23 cellular contexts compared by ENCODE assay signal in genomic region chr1:91450260-91450659, GRCh38. TPM values are rescaled to one million over a fixed set of nuclear protein-coding genes. Genes with fewer than 3 reads are reported as not detected.
DNase-seq lines count a peak whose midpoint lies in the region; TF ChIP-seq lines count a peak whose summit lies in the region.
"Had no signal": no experiment of that assay in that cellular context is flagged by ENCODE, and none has a peak within 500 bp of the region (broad histone marks: within the 10 kb centered on the region; RNA-seq: fewer than 3 reads in every experiment).

No MANE protein-coding gene starts in this region.

- no peaks in the 10 kb centered on the region for H3K27me3 ChIP-seq in adipocyte (replicated peaks; ENCODE audit: control insufficient read depth, insufficient read depth, low read length)
- H3K27me3 ChIP-seq: ascending aorta had no signal

- H3K36me3 ChIP-seq in HEK293 (ENCODE audit: control insufficient read depth in 2 of 2, insufficient read depth in 1 of 2, low read length in 2 of 2) (no peaks in the 10 kb centered on the region), adipocyte (ENCODE audit: control insufficient read depth, insufficient read depth, low read length, severe bottlenecking) (no peaks in the 10 kb centered on the region)
- H3K36me3 ChIP-seq: ascending aorta, thoracic aorta had no signal

- no peak overlapping the region for H3K9ac ChIP-seq in adipocyte (ENCODE audit: low read length)

- H3K4me1 ChIP-seq in HEK293 (ENCODE audit: control insufficient read depth, insufficient read depth, low read length), result 0 out of 2 replicates have a peak, but pooled peaks cover 7% of the 10 kb centered on the region
- H3K4me1 ChIP-seq in adipocyte (ENCODE audit: control insufficient read depth, insufficient read depth, low read length), result peaks cover 14% of the 10 kb centered on the region
- H3K4me1 ChIP-seq: ascending aorta, foreskin keratinocyte had no signal

- CTCF ChIA-PET in AG04449 (lab: Yijun Ruan, JAX) (no interaction called here), HEK293 (lab: Yijun Ruan, JAX) (interaction anchor here (0.9 to 1.1 kb wide), 2 partner anchors 168 to 284 kb away, joined by 3 to 4 read pairs; no protein-coding TSS in a partner anchor)

- no peak for TF ChIP-seq CTCF in AG04449 (IDR thresholded peaks at IDR 0.05; ENCODE audit: insufficient read depth, low read length, missing control alignments)
- no peak for TF ChIP-seq CTCF in HEK293 (tag by site-specific recombination; IDR thresholded peaks at IDR 0.05)
- TF ChIP-seq CTCF in fibroblast of villous mesenchyme (IDR thresholded peaks at IDR 0.05; ENCODE audit: insufficient read depth, low read depth, low read length), result no peak

- peak; percentile 5 for DNase-seq in AG04449 (ENCODE audit: low read depth, low spot score)
- peak; percentile 88 for DNase-seq in adipocyte (ENCODE audit: low read depth)
- peak; percentile 20 for DNase-seq in fibroblast of villous mesenchyme (ENCODE audit: low read depth)
- DNase-seq in NCI-H82 (lab: John Stamatoyannopoulos, UW), result no peak
- DNase-seq in NCI-H1930 (lab: John Stamatoyannopoulos, UW), result no peak
- no peak for DNase-seq in stimulated activated naive CD4-positive, alpha-beta T cell treated with Interleukin-2 at 50 U/mL for 16 hours (lab: John Stamatoyannopoulos, UW)
- no peak for DNase-seq in stimulated activated CD4-positive, alpha-beta T cell treated with anti-CD3 and anti-CD28 coated beads, Interleukin-1b, Interleukin-23, amount 100 ng/mL, for 48 hours
- DNase-seq: activated CD4-positive, alpha-beta memory T cell treated with anti-CD3 and anti-CD28 coated beads for 36 hours; activated CD8-positive, alpha-beta memory T cell treated with anti-CD3 and anti-CD28 coated beads, Interleukin-2, amount 50 U/mL, for 48 hours; caudate nucleus; foreskin keratinocyte; left colon; naive B cell; NCI-H1417 treated with DMSO at 0.1 percent for 48 hours; NCI-H2171; nucleus accumbens; SHP77 had no signal

- H3K9me3 ChIP-seq in HEK293 (ENCODE audit: control insufficient read depth, insufficient read depth, low read depth, low read length) (no peaks in the 10 kb centered on the region), adipocyte (ENCODE audit: control insufficient read depth, low read length) (no peaks in the 10 kb centered on the region)
- H3K9me3 ChIP-seq: ascending aorta, thoracic aorta had no signal

- H3K4me3 ChIP-seq in AG04449 (ENCODE audit: low read depth, low read length) (no peak overlapping the region), HEK293 (ENCODE audit: low read depth, low read length) (no peak overlapping the region), adipocyte (ENCODE audit: low read length) (no peak overlapping the region), fibroblast of villous mesenchyme (ENCODE audit: low read depth, low read length) (no peak overlapping the region)
- H3K4me3 ChIP-seq: ascending aorta, skin epidermis, thoracic aorta had no signal

- POLR2A ChIA-PET in AG04449 (lab: Yijun Ruan, JAX), result no interaction called here
- POLR2A ChIA-PET in HEK293 (lab: Yijun Ruan, JAX), result no interaction called here

- no peak overlapping the region for H3K27ac ChIP-seq in HEK293 (ENCODE audit: extremely low read depth, low read depth, low read length)
- H3K27ac ChIP-seq: ascending aorta, foreskin keratinocyte, skin epidermis, thoracic aorta had no signal

TF ChIP-seq in HEK293, 187 proteins besides CTCF, POLR2A, EP300 and RAD21:
- TF ChIP-seq ZSCAN5A (tag by site-specific recombination; IDR thresholded peaks at IDR 0.05) (no peak), SP3 (tag by site-specific recombination; IDR thresholded peaks at IDR 0.05) (no peak), ZNF639 (tag by site-specific recombination; IDR thresholded peaks at IDR 0.05) (no peak), PRDM6 (tag by site-specific recombination; IDR thresholded peaks at IDR 0.05) (peak; percentile 78), ZNF394 (tag by site-specific recombination; IDR thresholded peaks at IDR 0.05; ENCODE audit: borderline replicate concordance) (no peak), ZNF76 (tag by site-specific recombination; IDR thresholded peaks at IDR 0.05; ENCODE audit: borderline replicate concordance, low read depth) (no peak)

RNA-seq across cellular contexts. Expression of gene HFM1, which starts 45.6 kb away (rescaled TPM):
- total RNA-seq in fibroblast of villous mesenchyme, result under 0.01 TPM in 2 replicates
- total RNA-seq: activated CD4-positive, alpha-beta memory T cell treated with anti-CD3 and anti-CD28 coated beads for 36 hours; activated naive CD4-positive, alpha-beta T cell treated with anti-CD3 and anti-CD28 coated beads, Interleukin-2, amount 50 U/mL, for 72 hours; activated T-helper 2 cell treated with anti-CD3 and anti-CD28 coated beads, Interferon-gamma antibody, Interleukin-2, Interleukin-4, amounts not matched to agents 10 μg/mL and 5 μg/mL and 100 μg/mL, durations not matched to agents 14 hours and 24 hours and 36 hours had no signal

RNA-seq across cellular contexts. Expression of gene CDC7, which starts 50.4 kb away (rescaled TPM):
- 5.2 and 6.5 TPM in 2 replicates for total RNA-seq in fibroblast of villous mesenchyme

Comparison
In these comparisons a context has a peak if more than half of its experiments do, and no peak if none do; other contexts are left out.
1. DNase-seq: peak in AG04449 (single experiment), adipocyte (single experiment) and fibroblast of villous mesenchyme (single experiment); none in NCI-H82 (single experiment), NCI-H1930 (0 of 2), stimulated activated naive CD4-positive, alpha-beta T cell treated with Interleukin-2 at 50 U/mL for 16 hours (single experiment) and stimulated activated CD4-positive, alpha-beta T cell treated with anti-CD3 and anti-CD28 coated beads, Interleukin-1b, Interleukin-23, amount 100 ng/mL, for 48 hours (single experiment).